1 cellular context compared by ENCODE assay signal in the genomic region with DNA sequence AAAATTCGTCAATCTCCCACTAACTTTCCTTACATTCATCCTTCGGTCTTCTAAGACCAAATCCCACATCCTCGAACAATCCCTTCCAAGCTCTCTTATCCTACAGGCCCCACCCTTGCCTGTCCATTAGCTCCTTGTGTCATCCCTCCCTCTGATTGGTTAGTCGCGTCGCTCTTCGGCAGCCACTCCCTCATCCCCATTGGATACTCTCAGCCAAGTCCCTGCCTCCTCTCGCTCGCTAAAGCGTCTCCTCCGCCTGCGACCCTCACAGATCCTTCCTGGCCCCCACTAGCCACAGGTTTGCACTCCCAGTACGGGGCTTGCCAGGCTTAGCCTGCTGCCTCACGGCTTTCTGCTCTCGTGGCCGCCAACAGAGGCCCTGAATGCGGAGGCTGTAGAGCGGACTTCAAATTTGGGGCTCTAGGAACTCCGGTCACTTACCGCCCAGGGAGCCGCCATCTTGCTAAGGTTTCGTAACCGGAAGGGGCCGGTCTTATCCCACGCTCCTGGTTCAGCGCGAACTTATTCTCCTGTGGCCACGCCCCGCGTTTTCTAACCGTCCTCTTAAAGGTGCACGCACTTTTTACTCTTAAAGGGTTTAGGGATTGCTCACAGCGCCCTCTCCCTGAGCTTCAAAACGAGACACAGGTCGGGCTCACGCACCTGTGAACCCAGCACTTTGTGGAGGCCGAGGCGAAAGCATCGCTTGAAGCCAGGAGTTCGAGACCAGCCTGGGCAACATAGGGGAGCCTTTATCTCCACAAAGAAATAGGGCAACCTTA.
TF ChIP-seq lines count a peak whose summit lies in the region.

A gene (minus strand): TSS at position 472 of the 782 bp plus-strand sequence. CDS start 13 bp downstream, at position 459.

TF ChIP-seq in K562, 482 proteins besides CTCF, POLR2A, EP300 and RAD21 (continued from another document and continues in another):
- TF ChIP-seq ZNF707 (CRISPR knock-in tag; conservative IDR thresholded peaks at IDR 0.05): no peak
- TF ChIP-seq, protein P1, sequence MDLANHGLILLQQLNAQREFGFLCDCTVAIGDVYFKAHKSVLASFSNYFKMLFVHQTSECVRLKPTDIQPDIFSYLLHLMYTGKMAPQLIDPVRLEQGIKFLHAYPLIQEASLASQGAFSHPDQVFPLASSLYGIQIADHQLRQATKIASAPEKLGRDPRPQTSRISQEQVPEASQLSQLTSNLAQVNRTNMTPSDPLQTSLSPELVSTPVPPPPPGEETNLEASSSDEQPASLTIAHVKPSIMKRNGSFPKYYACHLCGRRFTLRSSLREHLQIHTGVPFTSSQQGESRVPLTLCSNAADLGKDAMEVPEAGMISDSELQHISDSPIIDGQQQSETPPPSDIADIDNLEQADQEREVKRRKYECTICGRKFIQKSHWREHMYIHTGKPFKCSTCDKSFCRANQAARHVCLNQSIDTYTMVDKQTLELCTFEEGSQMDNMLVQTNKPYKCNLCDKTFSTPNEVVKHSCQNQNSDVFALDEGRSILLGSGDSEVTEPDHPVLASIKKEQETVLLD (IDR thresholded peaks at IDR 0.05): no peak
- no peak for TF ChIP-seq RFX5 (IDR thresholded peaks at IDR 0.05; ENCODE audit: low read depth, low read length)
- TF ChIP-seq GABPB2 (CRISPR knock-in tag; conservative IDR thresholded peaks at IDR 0.05): no peak
- 0 out of 2 replicates have a peak, but pooled peaks have one; percentile 35 for TF ChIP-seq SMAD4 (CRISPR knock-in tag; conservative IDR thresholded peaks at IDR 0.05)
- TF ChIP-seq, protein P2, sequence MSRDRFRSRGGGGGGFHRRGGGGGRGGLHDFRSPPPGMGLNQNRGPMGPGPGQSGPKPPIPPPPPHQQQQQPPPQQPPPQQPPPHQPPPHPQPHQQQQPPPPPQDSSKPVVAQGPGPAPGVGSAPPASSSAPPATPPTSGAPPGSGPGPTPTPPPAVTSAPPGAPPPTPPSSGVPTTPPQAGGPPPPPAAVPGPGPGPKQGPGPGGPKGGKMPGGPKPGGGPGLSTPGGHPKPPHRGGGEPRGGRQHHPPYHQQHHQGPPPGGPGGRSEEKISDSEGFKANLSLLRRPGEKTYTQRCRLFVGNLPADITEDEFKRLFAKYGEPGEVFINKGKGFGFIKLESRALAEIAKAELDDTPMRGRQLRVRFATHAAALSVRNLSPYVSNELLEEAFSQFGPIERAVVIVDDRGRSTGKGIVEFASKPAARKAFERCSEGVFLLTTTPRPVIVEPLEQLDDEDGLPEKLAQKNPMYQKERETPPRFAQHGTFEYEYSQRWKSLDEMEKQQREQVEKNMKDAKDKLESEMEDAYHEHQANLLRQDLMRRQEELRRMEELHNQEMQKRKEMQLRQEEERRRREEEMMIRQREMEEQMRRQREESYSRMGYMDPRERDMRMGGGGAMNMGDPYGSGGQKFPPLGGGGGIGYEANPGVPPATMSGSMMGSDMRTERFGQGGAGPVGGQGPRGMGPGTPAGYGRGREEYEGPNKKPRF (IDR thresholded peaks at IDR 0.05; ENCODE audit: low read depth, low read length): no peak
- TF ChIP-seq ZNF354B (CRISPR knock-in tag; IDR thresholded peaks at IDR 0.05): no peak
- TF ChIP-seq HOXB6 (CRISPR knock-in tag; IDR thresholded peaks at IDR 0.05; ENCODE audit: borderline replicate concordance): no peak
- peak; percentile 76 for TF ChIP-seq ASH1L (IDR thresholded peaks at IDR 0.05; ENCODE audit: borderline replicate concordance, low read depth, partially characterized antibody)
- TF ChIP-seq, protein P3, sequence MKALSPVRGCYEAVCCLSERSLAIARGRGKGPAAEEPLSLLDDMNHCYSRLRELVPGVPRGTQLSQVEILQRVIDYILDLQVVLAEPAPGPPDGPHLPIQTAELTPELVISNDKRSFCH (CRISPR knock-in tag; IDR thresholded peaks at IDR 0.05): no peak
- TF ChIP-seq, protein P3 (tag; IDR thresholded peaks at IDR 0.05): peak; percentile 27; the same call in 1 of the 2 replicates
- TF ChIP-seq, protein P4, sequence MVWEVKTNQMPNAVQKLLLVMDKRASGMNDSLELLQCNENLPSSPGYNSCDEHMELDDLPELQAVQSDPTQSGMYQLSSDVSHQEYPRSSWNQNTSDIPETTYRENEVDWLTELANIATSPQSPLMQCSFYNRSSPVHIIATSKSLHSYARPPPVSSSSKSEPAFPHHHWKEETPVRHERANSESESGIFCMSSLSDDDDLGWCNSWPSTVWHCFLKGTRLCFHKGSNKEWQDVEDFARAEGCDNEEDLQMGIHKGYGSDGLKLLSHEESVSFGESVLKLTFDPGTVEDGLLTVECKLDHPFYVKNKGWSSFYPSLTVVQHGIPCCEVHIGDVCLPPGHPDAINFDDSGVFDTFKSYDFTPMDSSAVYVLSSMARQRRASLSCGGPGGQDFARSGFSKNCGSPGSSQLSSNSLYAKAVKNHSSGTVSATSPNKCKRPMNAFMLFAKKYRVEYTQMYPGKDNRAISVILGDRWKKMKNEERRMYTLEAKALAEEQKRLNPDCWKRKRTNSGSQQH (CRISPR knock-in tag; IDR thresholded peaks at IDR 0.05): no peak
- no peak for TF ChIP-seq ZBTB8A (IDR thresholded peaks at IDR 0.05; ENCODE audit: partially characterized antibody)
- TF ChIP-seq, protein P5, sequence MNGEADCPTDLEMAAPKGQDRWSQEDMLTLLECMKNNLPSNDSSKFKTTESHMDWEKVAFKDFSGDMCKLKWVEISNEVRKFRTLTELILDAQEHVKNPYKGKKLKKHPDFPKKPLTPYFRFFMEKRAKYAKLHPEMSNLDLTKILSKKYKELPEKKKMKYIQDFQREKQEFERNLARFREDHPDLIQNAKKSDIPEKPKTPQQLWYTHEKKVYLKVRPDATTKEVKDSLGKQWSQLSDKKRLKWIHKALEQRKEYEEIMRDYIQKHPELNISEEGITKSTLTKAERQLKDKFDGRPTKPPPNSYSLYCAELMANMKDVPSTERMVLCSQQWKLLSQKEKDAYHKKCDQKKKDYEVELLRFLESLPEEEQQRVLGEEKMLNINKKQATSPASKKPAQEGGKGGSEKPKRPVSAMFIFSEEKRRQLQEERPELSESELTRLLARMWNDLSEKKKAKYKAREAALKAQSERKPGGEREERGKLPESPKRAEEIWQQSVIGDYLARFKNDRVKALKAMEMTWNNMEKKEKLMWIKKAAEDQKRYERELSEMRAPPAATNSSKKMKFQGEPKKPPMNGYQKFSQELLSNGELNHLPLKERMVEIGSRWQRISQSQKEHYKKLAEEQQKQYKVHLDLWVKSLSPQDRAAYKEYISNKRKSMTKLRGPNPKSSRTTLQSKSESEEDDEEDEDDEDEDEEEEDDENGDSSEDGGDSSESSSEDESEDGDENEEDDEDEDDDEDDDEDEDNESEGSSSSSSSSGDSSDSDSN (IDR thresholded peaks at IDR 0.05; ENCODE audit: borderline replicate concordance in 1 of 2, low read depth in 2 of 2, low read length in 2 of 2): no peak
- no peak for TF ChIP-seq BDP1 (IDR thresholded peaks at IDR 0.05; ENCODE audit: insufficient read depth, insufficient read length)
- TF ChIP-seq BCL6 (CRISPR knock-in tag; IDR thresholded peaks at IDR 0.05): no peak
- no peak for TF ChIP-seq ZNF57 (CRISPR knock-in tag; IDR thresholded peaks at IDR 0.05)
- TF ChIP-seq FOXK1 (CRISPR knock-in tag; IDR thresholded peaks at IDR 0.05; ENCODE audit: borderline replicate concordance): no peak
- TF ChIP-seq GTF2E2 (tag; IDR thresholded peaks at IDR 0.05): no peak
- no peak for TF ChIP-seq ZNF146 (CRISPR knock-in tag; IDR thresholded peaks at IDR 0.05; ENCODE audit: unreplicated experiment)
- TF ChIP-seq RB1 (IDR thresholded peaks at IDR 0.05; ENCODE audit: low read depth): no peak; the same call in none of the 2 replicates
- TF ChIP-seq TBL1XR1 (IDR thresholded peaks at IDR 0.05; ENCODE audit: low read length in 2 of 2): peak in 1 of 2 experiments; percentile 32; a peak in 1 of 4 replicates
- TF ChIP-seq C11orf30 (IDR thresholded peaks at IDR 0.05; ENCODE audit: low read depth): peak; percentile 99
- no peak for TF ChIP-seq CBX2 (IDR thresholded peaks at IDR 0.05; ENCODE audit: insufficient read depth, low read length, poor library complexity, severe bottlenecking)
- TF ChIP-seq, protein P6, sequence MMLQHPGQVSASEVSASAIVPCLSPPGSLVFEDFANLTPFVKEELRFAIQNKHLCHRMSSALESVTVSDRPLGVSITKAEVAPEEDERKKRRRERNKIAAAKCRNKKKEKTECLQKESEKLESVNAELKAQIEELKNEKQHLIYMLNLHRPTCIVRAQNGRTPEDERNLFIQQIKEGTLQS (IDR thresholded peaks at IDR 0.05): peak; percentile 85
- TF ChIP-seq, protein P6 (CRISPR knock-in tag; conservative IDR thresholded peaks at IDR 0.05): 0 out of 2 replicates have a peak, but pooled peaks have one; percentile 48
- TF ChIP-seq MCM7 (IDR thresholded peaks at IDR 0.05): no peak
- TF ChIP-seq SMC3 (conservative IDR thresholded peaks at IDR 0.05; ENCODE audit: insufficient read depth, low read depth, low read length): no peak
- TF ChIP-seq ZNF212 (CRISPR knock-in tag; IDR thresholded peaks at IDR 0.05): no peak
- TF ChIP-seq, protein P7, sequence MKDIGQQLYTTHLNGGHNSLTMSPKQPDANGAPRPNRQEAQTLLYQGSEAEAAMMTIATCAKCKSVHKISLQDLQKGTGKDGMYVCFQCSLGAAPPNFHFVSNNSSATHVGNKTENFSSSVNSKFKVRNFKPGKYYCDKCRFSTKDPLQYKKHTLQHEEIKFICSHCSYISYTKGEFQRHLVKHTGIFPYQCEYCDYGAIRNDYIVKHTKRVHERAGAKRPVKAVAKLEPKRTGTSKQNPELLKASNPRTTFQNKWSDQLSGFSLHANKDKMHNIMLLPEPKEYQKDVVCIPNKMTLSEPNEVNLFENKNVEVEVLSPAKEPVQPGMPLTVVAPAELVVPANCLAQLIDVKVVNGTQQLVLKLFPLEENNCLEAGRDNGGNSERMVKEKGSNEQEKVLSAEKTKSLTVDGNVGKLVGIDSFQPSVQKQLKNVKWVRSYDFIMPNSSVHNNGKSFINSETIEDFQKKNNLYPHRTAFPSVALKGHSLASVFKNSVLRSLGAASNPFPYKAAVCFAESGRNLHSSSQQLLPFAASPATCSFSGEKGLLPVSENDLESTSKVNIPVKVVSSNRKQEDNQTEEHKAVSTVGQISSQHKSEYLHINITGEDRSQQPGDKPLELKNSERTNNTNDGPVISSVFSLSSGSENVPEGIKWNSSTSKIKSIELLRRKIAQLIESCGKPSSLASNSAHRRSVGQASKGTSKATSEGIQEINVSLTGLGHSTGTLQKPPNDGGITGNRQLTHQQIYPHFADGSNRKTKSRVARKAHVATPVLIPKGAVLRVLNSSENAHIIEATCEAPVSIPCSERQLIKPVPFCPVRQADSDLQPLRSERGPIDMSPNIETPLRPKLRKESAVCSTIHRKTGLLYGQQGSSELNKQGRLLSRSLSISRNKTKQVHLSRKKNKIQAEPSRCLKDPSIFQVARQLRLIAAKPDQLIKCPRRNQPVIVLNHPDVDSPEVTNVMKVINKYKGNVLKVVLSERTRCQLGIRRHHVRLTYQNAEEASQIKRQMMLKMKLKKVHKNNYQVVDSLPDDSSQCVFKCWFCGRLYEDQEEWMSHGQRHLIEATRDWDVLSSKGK (CRISPR knock-in tag; IDR thresholded peaks at IDR 0.05): no peak
- TF ChIP-seq NFATC3 (IDR thresholded peaks at IDR 0.05): no peak
- TF ChIP-seq, protein P8, sequence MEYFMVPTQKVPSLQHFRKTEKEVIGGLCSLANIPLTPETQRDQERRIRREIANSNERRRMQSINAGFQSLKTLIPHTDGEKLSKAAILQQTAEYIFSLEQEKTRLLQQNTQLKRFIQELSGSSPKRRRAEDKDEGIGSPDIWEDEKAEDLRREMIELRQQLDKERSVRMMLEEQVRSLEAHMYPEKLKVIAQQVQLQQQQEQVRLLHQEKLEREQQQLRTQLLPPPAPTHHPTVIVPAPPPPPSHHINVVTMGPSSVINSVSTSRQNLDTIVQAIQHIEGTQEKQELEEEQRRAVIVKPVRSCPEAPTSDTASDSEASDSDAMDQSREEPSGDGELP (CRISPR knock-in tag; IDR thresholded peaks at IDR 0.05; ENCODE audit: borderline replicate concordance): peak; percentile 83; the same call in 1 of the 2 replicates
- TF ChIP-seq ZNF778 (CRISPR knock-in tag; IDR thresholded peaks at IDR 0.05): no peak
- no peak for TF ChIP-seq HNRNPUL1 (IDR thresholded peaks at IDR 0.05; ENCODE audit: low read length)
- no peak for TF ChIP-seq TEAD1 (CRISPR knock-in tag; IDR thresholded peaks at IDR 0.05)
- peak; percentile 70 for TF ChIP-seq HNRNPLL (IDR thresholded peaks at IDR 0.05; ENCODE audit: low read depth, low read length, poor library complexity, severe bottlenecking)
- TF ChIP-seq FUS (optimal IDR thresholded peaks at IDR 0.05; ENCODE audit: low read depth, low read length): no peak
- TF ChIP-seq MECOM (CRISPR knock-in tag; IDR thresholded peaks at IDR 0.05): no peak
- no peak for TF ChIP-seq NFIX (CRISPR knock-in tag; IDR thresholded peaks at IDR 0.05; ENCODE audit: low read depth)
- TF ChIP-seq MCM5 (IDR thresholded peaks at IDR 0.05; ENCODE audit: low read depth): no peak
- TF ChIP-seq KHSRP (IDR thresholded peaks at IDR 0.05): no peak
- TF ChIP-seq ZNF217 (CRISPR knock-in tag; IDR thresholded peaks at IDR 0.05): no peak
- TF ChIP-seq ATF7 (IDR thresholded peaks at IDR 0.05): peak; percentile 85
- TF ChIP-seq, protein P9, sequence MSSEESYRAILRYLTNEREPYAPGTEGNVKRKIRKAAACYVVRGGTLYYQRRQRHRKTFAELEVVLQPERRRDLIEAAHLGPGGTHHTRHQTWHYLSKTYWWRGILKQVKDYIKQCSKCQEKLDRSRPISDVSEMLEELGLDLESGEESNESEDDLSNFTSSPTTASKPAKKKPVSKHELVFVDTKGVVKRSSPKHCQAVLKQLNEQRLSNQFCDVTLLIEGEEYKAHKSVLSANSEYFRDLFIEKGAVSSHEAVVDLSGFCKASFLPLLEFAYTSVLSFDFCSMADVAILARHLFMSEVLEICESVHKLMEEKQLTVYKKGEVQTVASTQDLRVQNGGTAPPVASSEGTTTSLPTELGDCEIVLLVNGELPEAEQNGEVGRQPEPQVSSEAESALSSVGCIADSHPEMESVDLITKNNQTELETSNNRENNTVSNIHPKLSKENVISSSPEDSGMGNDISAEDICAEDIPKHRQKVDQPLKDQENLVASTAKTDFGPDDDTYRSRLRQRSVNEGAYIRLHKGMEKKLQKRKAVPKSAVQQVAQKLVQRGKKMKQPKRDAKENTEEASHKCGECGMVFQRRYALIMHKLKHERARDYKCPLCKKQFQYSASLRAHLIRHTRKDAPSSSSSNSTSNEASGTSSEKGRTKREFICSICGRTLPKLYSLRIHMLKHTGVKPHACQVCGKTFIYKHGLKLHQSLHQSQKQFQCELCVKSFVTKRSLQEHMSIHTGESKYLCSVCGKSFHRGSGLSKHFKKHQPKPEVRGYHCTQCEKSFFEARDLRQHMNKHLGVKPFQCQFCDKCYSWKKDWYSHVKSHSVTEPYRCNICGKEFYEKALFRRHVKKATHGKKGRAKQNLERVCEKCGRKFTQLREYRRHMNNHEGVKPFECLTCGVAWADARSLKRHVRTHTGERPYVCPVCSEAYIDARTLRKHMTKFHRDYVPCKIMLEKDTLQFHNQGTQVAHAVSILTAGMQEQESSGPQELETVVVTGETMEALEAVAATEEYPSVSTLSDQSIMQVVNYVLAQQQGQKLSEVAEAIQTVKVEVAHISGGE (CRISPR knock-in tag; IDR thresholded peaks at IDR 0.05): 0 out of 6 replicates have a peak, but pooled peaks of 1 of the 3 experiments have one; percentile 60
